Comparison of ENCODE assay signal across 8 cellular contexts in the genomic region with DNA sequence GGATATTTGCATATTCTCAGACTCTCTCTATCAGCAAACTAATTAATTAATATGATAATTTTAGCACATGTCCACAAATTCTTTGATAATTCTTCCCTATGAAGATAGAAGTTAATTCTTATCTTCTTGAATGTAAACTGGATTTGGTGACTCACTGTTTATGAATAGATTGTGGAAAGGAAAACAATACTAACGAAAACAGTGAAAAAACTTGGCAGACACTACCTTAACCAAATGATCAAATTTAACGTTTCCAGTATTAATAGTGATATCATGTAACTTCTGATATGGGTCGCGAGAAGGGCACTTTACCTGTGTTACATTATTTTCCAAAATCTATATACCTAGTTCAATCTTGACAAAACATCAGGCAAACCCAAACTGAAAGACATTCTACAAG.
"Had no signal": no experiment of that assay in that cellular context is flagged by ENCODE, and none has a peak within 500 bp of the region (broad histone marks: within the 10 kb centered on the region; RNA-seq: fewer than 3 reads in every experiment).

No MANE protein-coding gene starts in this region.

- FAIRE-seq: HepG2, HTR-8/SVneo, K562 had no signal

- ATAC-seq: HepG2, K562 had no signal

- DNase-seq: IMR-90, KBM-7, KG1 had no signal

- H3K4me3 ChIP-seq: K562 had no signal

- H3K27ac ChIP-seq: HL-60, KMS-11 had no signal
